1 cellular context compared by ENCODE assay signal in the genomic region with DNA sequence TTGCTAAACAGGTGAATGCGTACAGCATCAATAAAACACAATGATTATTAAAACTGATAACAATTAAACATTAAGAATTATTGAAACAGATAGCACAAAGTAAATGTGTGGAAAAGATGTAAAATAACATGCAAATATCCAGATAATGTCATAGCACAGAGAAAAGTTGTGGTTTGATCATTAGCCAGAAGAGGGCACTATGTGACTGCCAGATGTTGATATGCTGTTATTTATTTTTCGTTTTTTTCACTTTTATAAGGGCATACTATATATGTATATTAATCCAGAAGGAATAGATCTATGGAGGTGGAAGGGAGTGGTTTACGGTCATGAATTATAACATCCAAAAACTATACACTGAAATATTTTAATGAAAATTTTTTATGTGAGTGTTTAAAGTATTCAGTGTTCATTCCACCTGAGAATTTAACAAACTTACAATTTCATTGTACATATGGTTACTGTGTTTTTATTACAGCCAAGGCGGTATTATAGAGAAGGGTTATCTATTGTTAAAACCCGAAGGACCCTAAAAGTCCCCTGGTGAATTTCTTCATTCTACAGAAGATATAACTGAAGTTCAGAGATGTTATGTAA.
TF ChIP-seq lines count a peak whose summit lies in the region.

No MANE protein-coding gene starts in this region.

TF ChIP-seq in GM23338, 12 proteins besides CTCF, POLR2A, EP300 and RAD21 (continued from another document):
- TF ChIP-seq, protein P1, sequence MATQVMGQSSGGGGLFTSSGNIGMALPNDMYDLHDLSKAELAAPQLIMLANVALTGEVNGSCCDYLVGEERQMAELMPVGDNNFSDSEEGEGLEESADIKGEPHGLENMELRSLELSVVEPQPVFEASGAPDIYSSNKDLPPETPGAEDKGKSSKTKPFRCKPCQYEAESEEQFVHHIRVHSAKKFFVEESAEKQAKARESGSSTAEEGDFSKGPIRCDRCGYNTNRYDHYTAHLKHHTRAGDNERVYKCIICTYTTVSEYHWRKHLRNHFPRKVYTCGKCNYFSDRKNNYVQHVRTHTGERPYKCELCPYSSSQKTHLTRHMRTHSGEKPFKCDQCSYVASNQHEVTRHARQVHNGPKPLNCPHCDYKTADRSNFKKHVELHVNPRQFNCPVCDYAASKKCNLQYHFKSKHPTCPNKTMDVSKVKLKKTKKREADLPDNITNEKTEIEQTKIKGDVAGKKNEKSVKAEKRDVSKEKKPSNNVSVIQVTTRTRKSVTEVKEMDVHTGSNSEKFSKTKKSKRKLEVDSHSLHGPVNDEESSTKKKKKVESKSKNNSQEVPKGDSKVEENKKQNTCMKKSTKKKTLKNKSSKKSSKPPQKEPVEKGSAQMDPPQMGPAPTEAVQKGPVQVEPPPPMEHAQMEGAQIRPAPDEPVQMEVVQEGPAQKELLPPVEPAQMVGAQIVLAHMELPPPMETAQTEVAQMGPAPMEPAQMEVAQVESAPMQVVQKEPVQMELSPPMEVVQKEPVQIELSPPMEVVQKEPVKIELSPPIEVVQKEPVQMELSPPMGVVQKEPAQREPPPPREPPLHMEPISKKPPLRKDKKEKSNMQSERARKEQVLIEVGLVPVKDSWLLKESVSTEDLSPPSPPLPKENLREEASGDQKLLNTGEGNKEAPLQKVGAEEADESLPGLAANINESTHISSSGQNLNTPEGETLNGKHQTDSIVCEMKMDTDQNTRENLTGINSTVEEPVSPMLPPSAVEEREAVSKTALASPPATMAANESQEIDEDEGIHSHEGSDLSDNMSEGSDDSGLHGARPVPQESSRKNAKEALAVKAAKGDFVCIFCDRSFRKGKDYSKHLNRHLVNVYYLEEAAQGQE (IDR thresholded peaks at IDR 0.05; ENCODE audit: unreplicated experiment), result no peak
- TF ChIP-seq EZH2phosphoT487 (IDR thresholded peaks at IDR 0.05; ENCODE audit: unreplicated experiment) (no peak), JUNB (IDR thresholded peaks at IDR 0.05; ENCODE audit: unreplicated experiment) (no peak), ZNF331 (CRISPR knock-in tag; IDR thresholded peaks at IDR 0.05; ENCODE audit: low read depth) (no peak)
- TF ChIP-seq, protein P2, sequence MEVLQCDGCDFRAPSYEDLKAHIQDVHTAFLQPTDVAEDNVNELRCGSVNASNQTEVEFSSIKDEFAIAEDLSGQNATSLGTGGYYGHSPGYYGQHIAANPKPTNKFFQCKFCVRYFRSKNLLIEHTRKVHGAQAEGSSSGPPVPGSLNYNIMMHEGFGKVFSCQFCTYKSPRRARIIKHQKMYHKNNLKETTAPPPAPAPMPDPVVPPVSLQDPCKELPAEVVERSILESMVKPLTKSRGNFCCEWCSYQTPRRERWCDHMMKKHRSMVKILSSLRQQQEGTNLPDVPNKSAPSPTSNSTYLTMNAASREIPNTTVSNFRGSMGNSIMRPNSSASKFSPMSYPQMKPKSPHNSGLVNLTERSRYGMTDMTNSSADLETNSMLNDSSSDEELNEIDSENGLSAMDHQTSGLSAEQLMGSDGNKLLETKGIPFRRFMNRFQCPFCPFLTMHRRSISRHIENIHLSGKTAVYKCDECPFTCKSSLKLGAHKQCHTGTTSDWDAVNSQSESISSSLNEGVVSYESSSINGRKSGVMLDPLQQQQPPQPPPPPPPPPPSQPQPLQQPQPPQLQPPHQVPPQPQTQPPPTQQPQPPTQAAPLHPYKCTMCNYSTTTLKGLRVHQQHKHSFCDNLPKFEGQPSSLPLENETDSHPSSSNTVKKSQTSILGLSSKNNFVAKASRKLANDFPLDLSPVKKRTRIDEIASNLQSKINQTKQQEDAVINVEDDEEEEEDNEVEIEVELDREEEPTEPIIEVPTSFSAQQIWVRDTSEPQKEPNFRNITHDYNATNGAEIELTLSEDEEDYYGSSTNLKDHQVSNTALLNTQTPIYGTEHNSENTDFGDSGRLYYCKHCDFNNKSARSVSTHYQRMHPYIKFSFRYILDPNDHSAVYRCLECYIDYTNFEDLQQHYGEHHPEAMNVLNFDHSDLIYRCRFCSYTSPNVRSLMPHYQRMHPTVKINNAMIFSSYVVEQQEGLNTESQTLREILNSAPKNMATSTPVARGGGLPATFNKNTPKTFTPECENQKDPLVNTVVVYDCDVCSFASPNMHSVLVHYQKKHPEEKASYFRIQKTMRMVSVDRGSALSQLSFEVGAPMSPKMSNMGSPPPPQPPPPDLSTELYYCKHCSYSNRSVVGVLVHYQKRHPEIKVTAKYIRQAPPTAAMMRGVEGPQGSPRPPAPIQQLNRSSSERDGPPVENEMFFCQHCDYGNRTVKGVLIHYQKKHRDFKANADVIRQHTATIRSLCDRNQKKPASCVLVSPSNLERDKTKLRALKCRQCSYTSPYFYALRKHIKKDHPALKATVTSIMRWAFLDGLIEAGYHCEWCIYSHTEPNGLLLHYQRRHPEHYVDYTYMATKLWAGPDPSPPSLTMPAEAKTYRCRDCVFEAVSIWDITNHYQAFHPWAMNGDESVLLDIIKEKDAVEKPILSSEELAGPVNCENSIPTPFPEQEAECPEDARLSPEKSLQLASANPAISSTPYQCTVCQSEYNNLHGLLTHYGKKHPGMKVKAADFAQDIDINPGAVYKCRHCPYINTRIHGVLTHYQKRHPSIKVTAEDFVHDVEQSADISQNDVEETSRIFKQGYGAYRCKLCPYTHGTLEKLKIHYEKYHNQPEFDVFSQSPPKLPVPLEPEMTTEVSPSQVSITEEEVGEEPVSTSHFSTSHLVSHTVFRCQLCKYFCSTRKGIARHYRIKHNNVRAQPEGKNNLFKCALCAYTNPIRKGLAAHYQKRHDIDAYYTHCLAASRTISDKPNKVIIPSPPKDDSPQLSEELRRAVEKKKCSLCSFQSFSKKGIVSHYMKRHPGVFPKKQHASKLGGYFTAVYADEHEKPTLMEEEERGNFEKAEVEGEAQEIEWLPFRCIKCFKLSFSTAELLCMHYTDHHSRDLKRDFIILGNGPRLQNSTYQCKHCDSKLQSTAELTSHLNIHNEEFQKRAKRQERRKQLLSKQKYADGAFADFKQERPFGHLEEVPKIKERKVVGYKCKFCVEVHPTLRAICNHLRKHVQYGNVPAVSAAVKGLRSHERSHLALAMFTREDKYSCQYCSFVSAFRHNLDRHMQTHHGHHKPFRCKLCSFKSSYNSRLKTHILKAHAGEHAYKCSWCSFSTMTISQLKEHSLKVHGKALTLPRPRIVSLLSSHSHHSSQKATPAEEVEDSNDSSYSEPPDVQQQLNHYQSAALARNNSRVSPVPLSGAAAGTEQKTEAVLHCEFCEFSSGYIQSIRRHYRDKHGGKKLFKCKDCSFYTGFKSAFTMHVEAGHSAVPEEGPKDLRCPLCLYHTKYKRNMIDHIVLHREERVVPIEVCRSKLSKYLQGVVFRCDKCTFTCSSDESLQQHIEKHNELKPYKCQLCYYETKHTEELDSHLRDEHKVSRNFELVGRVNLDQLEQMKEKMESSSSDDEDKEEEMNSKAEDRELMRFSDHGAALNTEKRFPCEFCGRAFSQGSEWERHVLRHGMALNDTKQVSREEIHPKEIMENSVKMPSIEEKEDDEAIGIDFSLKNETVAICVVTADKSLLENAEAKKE (CRISPR knock-in tag; IDR thresholded peaks at IDR 0.05), result no peak
